In the genomic region with DNA sequence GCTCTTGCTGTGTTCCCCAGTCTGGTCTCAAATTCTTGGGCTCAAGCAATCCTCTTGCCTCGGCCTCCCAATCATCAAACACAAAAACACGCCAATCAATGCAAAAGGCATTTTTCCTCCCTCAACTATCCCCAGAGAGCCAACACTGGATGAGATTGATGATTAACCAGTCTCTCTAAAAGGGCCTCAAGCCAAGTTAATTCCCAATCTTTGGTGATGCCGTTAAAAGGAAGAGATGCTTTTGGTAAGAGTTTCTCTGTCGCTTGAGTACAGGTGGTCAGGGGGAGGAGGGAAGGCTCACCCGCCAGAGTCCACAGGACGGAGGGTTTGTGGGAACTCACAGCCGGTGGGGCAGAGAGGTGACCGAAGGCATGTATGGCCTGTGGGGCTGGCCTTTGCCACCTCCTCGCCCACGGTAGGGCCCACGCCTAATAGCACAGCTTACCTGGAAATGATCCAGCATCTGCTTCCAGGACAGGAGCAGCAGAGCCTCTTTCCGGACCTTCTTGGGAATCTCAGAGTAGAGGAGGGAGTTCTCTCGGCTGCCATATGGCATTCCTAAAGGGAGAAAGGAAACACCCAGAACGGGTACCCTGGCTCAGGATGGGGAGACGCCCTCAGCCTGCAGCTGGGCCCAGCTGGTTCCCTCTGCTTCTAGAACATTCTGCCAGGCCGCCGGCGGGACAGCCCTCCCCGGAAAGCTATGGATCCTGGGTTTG, we compare ENCODE assay signal across 1 cellular context.
TF ChIP-seq lines count a peak whose summit lies in the region.

No MANE protein-coding gene starts in this region.

TF ChIP-seq in HepG2, 621 proteins besides CTCF, POLR2A, EP300 and RAD21 (continued from another document):
- TF ChIP-seq ZNF646 (CRISPR knock-in tag; IDR thresholded peaks at IDR 0.05): no peak
- no peak for TF ChIP-seq TFE3 (CRISPR knock-in tag; IDR thresholded peaks at IDR 0.05)
- TF ChIP-seq ESRRA (CRISPR knock-in tag; IDR thresholded peaks at IDR 0.05; ENCODE audit: low read depth): no peak; the same call in 1 of the 2 replicates
- no peak for TF ChIP-seq ZFP37 (CRISPR knock-in tag; IDR thresholded peaks at IDR 0.05; ENCODE audit: borderline replicate concordance)
- TF ChIP-seq ZNF616 (CRISPR knock-in tag; IDR thresholded peaks at IDR 0.05; ENCODE audit: low read depth): no peak
- TF ChIP-seq PITX1 (CRISPR knock-in tag; IDR thresholded peaks at IDR 0.05): peak; percentile 63; the same call in 1 of the 2 replicates
- TF ChIP-seq, protein P1, sequence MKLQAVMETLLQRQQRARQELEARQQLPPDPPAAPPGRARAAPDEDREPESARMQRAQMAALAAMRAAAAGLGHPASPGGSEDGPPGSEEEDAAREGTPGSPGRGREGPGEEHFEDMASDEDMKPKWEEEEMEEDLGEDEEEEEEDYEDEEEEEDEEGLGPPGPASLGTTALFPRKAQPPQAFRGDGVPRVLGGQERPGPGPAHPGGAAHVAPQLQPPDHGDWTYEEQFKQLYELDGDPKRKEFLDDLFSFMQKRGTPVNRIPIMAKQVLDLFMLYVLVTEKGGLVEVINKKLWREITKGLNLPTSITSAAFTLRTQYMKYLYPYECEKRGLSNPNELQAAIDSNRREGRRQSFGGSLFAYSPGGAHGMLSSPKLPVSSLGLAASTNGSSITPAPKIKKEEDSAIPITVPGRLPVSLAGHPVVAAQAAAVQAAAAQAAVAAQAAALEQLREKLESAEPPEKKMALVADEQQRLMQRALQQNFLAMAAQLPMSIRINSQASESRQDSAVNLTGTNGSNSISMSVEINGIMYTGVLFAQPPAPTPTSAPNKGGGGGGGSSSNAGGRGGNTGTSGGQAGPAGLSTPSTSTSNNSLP (IDR thresholded peaks at IDR 0.05; ENCODE audit: low read depth, low read length): peak; percentile 57; the same call in 1 of the 2 replicates
- 0 out of 2 replicates have a peak, but pooled peaks have one; percentile 24 for TF ChIP-seq ZNF558 (CRISPR knock-in tag; IDR thresholded peaks at IDR 0.05; ENCODE audit: borderline replicate concordance)
- no peak for TF ChIP-seq ZNF879 (CRISPR knock-in tag; IDR thresholded peaks at IDR 0.05)
- TF ChIP-seq, protein P2, sequence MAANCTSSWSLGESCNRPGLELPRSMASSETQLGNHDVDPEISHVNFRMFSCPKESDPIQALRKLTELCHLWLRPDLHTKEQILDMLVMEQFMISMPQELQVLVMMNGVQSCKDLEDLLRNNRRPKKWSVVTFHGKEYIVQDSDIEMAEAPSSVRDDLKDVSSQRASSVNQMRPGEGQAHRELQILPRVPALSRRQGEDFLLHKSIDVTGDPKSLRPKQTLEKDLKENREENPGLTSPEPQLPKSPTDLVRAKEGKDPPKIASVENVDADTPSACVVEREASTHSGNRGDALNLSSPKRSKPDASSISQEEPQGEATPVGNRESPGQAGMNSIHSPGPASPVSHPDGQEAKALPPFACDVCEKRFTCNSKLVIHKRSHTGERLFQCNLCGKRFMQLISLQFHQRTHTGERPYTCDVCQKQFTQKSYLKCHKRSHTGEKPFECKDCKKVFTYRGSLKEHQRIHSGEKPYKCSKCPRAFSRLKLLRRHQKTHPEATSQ (CRISPR knock-in tag; IDR thresholded peaks at IDR 0.05; ENCODE audit: borderline replicate concordance): no peak
- 0 out of 2 replicates have a peak, but pooled peaks have one; percentile 48 for TF ChIP-seq ZBTB10 (CRISPR knock-in tag; IDR thresholded peaks at IDR 0.05; ENCODE audit: borderline replicate concordance)
- TF ChIP-seq PHF20 (CRISPR knock-in tag; IDR thresholded peaks at IDR 0.05): no peak
- TF ChIP-seq ZBTB37 (CRISPR knock-in tag; IDR thresholded peaks at IDR 0.05): peak; percentile 95
- peak; percentile 40; the same call in 1 of the 2 replicates for TF ChIP-seq ZMYM4 (CRISPR knock-in tag; IDR thresholded peaks at IDR 0.05)
- no peak for TF ChIP-seq ATRX (CRISPR knock-in tag; IDR thresholded peaks at IDR 0.05; ENCODE audit: borderline replicate concordance)
- no peak for TF ChIP-seq AKNA (CRISPR knock-in tag; IDR thresholded peaks at IDR 0.05; ENCODE audit: borderline replicate concordance)
- no peak for TF ChIP-seq KDM5A (IDR thresholded peaks at IDR 0.05; ENCODE audit: borderline replicate concordance, low read length)
- no peak for TF ChIP-seq ZC3H13 (CRISPR knock-in tag; IDR thresholded peaks at IDR 0.05)
- no peak; the same call in 1 of the 2 replicates for TF ChIP-seq SNAPC5 (CRISPR knock-in tag; IDR thresholded peaks at IDR 0.05; ENCODE audit: borderline replicate concordance)
- 0 out of 2 replicates have a peak, but pooled peaks have one; percentile 20 for TF ChIP-seq NKX3-1 (CRISPR knock-in tag; IDR thresholded peaks at IDR 0.05)
- TF ChIP-seq HHEX (CRISPR knock-in tag; IDR thresholded peaks at IDR 0.05): peak; percentile 61; the same call in 1 of the 2 replicates
- TF ChIP-seq ZNF282 (IDR thresholded peaks at IDR 0.05; ENCODE audit: partially characterized antibody): no peak
